ENCODE assay signal across 21 cellular contexts in genomic region chr10:46227571-46228075, GRCh38. TPM values are rescaled to one million over a fixed set of nuclear protein-coding genes. Genes with fewer than 3 reads are reported as not detected.
DNase-seq lines count a peak whose midpoint lies in the region; ATAC-seq, FAIRE-seq and TF ChIP-seq lines count a peak whose summit lies in the region.
"Had no signal": no experiment of that assay in that cellular context is flagged by ENCODE, and none has a peak within 500 bp of the region (broad histone marks: within the 10 kb centered on the region; RNA-seq: fewer than 3 reads in every experiment).

No MANE protein-coding gene starts in this region.

- peak overlapping the region; percentile 85; the same call in 1 of the 2 replicates for H3K4me2 ChIP-seq in HepG2 (ENCODE audit: low read depth, low read length)

- TF ChIP-seq RAD21 in HepG2 (CRISPR knock-in tag; IDR thresholded peaks at IDR 0.05), result no peak

- no peak overlapping the region for H3K27ac ChIP-seq in HepG2 (ENCODE audit: extremely low read length, insufficient read depth, low read length)
- H3K27ac ChIP-seq in right lobe of liver, result no peak overlapping the region
- H3K27ac ChIP-seq: brain microvascular endothelial cell, gastrocnemius medialis had no signal

- in situ Hi-C loops in HepG2 (cut with HindIII; ENCODE audit: extremely low pct_ligation_motif_present, low pct_unique_long_range_greater_than_20kb), result no loop called here

- DNase-seq in HepG2 (ENCODE audit: low spot score) (no peak), right lobe of liver (no peak), NAMALWA (ENCODE audit: low spot score) (peak; percentile 13), islet precursor cell (peak; percentile 12), ureter (ENCODE audit: low spot score) (peak; percentile 32), NCI-H146 (lab: John Stamatoyannopoulos, UW) (no peak)
- DNase-seq: activated CD4-positive, alpha-beta T cell treated with anti-CD3 and anti-CD28 coated beads, Interleukin-2, amount 50 U/mL, for 4 hours; brain microvascular endothelial cell; dermis blood vessel endothelial cell; gastrocnemius medialis; left colon; NCI-H1694; NCI-H748 treated with DMSO at 0.1 percent for 48 hours; PC-3; right cardiac atrium had no signal

- TF ChIP-seq CTCF in HepG2 (CRISPR knock-in tag; IDR thresholded peaks at IDR 0.05) (no peak), right lobe of liver (IDR thresholded peaks at IDR 0.05) (no peak)

- CTCF ChIA-PET in HepG2 (lab: Yijun Ruan, JAX; ENCODE audit: low intra/inter-chr PET ratio, low total read pairs), result no interaction called here

- no peak overlapping the region for H2AFZ ChIP-seq in HepG2 (ENCODE audit: low read length)

- intact Hi-C loops in HepG2 (cut with micrococcal nuclease; ENCODE audit: unreplicated experiment), result loop anchor here (10.0 kb wide), 1 partner anchor 203 kb away; no protein-coding TSS in a partner anchor
- intact Hi-C loops in right lobe of liver (cut with DNase I), result no loop called here

- WGBS in HepG2 (ENCODE audit: low lambda C conversion rate), result 11% methylated on average over 5 of the region's 6 CpGs
- WGBS in right lobe of liver (ENCODE audit: insufficient coverage, low coverage, low lambda C conversion rate, missing lambda C conversion rate), result 64% methylated on average over 2 of the region's 6 CpGs

- no peak for FAIRE-seq in HepG2 (lab: Jason Lieb, UNC)
- FAIRE-seq: HTR-8/SVneo, TTC549 had no signal

- H3K4me1 ChIP-seq in HepG2 (ENCODE audit: insufficient read depth, low read length) (peaks cover 21% of the 10 kb centered on the region), right lobe of liver (no peaks in the 10 kb centered on the region)
- H3K4me1 ChIP-seq: gastrocnemius medialis had no signal

- no peaks in the 10 kb centered on the region for H4K20me1 ChIP-seq in HepG2 (ENCODE audit: insufficient read depth, low read length)

- no peaks in the 10 kb centered on the region for H3K79me2 ChIP-seq in HepG2 (ENCODE audit: insufficient read depth, low read length)

- POLR2A ChIA-PET in HepG2 (lab: Yijun Ruan, JAX), result no interaction called here

- H3K9me3 ChIP-seq in HepG2 (ENCODE audit: low read length) (no peaks in the 10 kb centered on the region), right lobe of liver (no peaks in the 10 kb centered on the region)
- H3K9me3 ChIP-seq: gastrocnemius medialis, mucosa of descending colon had no signal

- TF ChIP-seq EP300 in HepG2 (IDR thresholded peaks at IDR 0.05; ENCODE audit: low read depth in 2 of 2, low read length in 2 of 2), result no peak
- TF ChIP-seq EP300 in HepG2 (CRISPR knock-in tag; IDR thresholded peaks at IDR 0.05; ENCODE audit: borderline replicate concordance), result no peak

- ATAC-seq in HepG2, result peak; percentile 41
- ATAC-seq in right lobe of liver, result no peak
- ATAC-seq in HG03280 (IDR thresholded peaks at IDR 0.05; ENCODE audit: unreplicated experiment), result no peak

- H3K4me3 ChIP-seq in HepG2 (replicated peaks in 1 of 3; ENCODE audit: insufficient read depth in 1 of 3, low read depth in 2 of 3, low read length in 3 of 3) (peak overlapping the region in 1 of 3 experiments; percentile 59; a peak in 1 of 6 replicates), right lobe of liver (no peak overlapping the region)
- H3K4me3 ChIP-seq: gastrocnemius medialis, mucosa of descending colon had no signal

- no peak overlapping the region for H3K9ac ChIP-seq in HepG2 (ENCODE audit: insufficient read depth, low read depth, low read length)

- no TSS peak for BruUV-seq in HepG2 (replicated peaks; lab: Mats Ljungman, UMichigan)

- H3K36me3 ChIP-seq in HepG2 (replicated peaks in 1 of 2; ENCODE audit: control insufficient read depth in 1 of 2, insufficient read depth in 2 of 2, low read length in 2 of 2) (no peaks in the 10 kb centered on the region), right lobe of liver (no peaks in the 10 kb centered on the region)
- H3K36me3 ChIP-seq: BE2C, brain microvascular endothelial cell, gastrocnemius medialis had no signal

- TF ChIP-seq POLR2A in HepG2 (IDR thresholded peaks at IDR 0.05; ENCODE audit: insufficient read depth in 1 of 2, low read depth in 2 of 2, low read length in 2 of 2) (no peak), right lobe of liver (IDR thresholded peaks at IDR 0.05) (no peak)

- peaks cover 0 to 25% of the 10 kb centered on the region in 2 experiments; a peak in 3 of 5 replicates for H3K27me3 ChIP-seq in HepG2 (ENCODE audit: control insufficient read depth in 1 of 2, insufficient read depth in 2 of 2, low read length in 2 of 2)
- H3K27me3 ChIP-seq in right lobe of liver, result no peaks in the 10 kb centered on the region
- H3K27me3 ChIP-seq: BE2C, gastrocnemius medialis had no signal

TF ChIP-seq in HepG2, 621 proteins besides CTCF, POLR2A, EP300 and RAD21:
- no peak for TF ChIP-seq ZNF160 (CRISPR knock-in tag; IDR thresholded peaks at IDR 0.05)
- 0 out of 2 replicates have a peak, but pooled peaks have one; percentile 2 for TF ChIP-seq CEBPB (IDR thresholded peaks at IDR 0.05; ENCODE audit: borderline replicate concordance, low read depth, low read length)
- TF ChIP-seq ZNF468 (CRISPR knock-in tag; IDR thresholded peaks at IDR 0.05), result no peak
- no peak for TF ChIP-seq ZNF33B (CRISPR knock-in tag; IDR thresholded peaks at IDR 0.05)
- TF ChIP-seq ARHGAP35 (CRISPR knock-in tag; IDR thresholded peaks at IDR 0.05; ENCODE audit: borderline replicate concordance), result 0 out of 2 replicates have a peak, but pooled peaks have one; percentile 7
- no peak for TF ChIP-seq NONO (IDR thresholded peaks at IDR 0.05)
- 0 out of 2 replicates have a peak, but pooled peaks have one; percentile 11 for TF ChIP-seq NONO (CRISPR knock-in tag; conservative IDR thresholded peaks at IDR 0.05)

RNA-seq across cellular contexts. Expression of gene ANTXRL, which starts 59.2 kb away (rescaled TPM):
- total RNA-seq in HepG2 (2016; rRNA removed; fragmentation: Illumina TruSeq; extraction: Trizol) (not detected in 2 replicates), right lobe of liver (not detected), ureter (not detected)
- not detected in 2 replicates for total RNA-seq in HepG2 (2016; cell fraction: cytosol; rRNA removed; fragmentation: Illumina TruSeq; extraction: Trizol; ENCODE audit: low read depth)
- not detected in 2 replicates for total RNA-seq in HepG2 (2016; cell fraction: insoluble cytoplasmic fraction; rRNA removed; fragmentation: Illumina TruSeq; extraction: Trizol)
- not detected in 2 replicates for total RNA-seq in HepG2 (2016; cell fraction: membrane; rRNA removed; fragmentation: Illumina TruSeq; extraction: Trizol)
- not detected in 2 replicates for total RNA-seq in HepG2 (2016; cell fraction: nucleus; rRNA removed; fragmentation: Illumina TruSeq; extraction: Trizol)
- not detected in 2 replicates for polyA plus RNA-seq in HepG2 (2011; rRNA removed)
- not detected in 2 replicates for polyA plus RNA-seq in HepG2 (2011; cell fraction: cytosol; rRNA removed)
- not detected in 2 replicates for polyA plus RNA-seq in HepG2 (2011; cell fraction: nucleus; rRNA removed)
- polyA plus RNA-seq in HepG2 (2012), result not detected in 2 replicates
- not detected in 2 replicates for polyA plus RNA-seq in HepG2 (2016; cell fraction: cytosol; fragmentation: Illumina TruSeq; extraction: Trizol; ENCODE audit: low read depth)
- not detected in 2 replicates for polyA plus RNA-seq in HepG2 (2016; cell fraction: insoluble cytoplasmic fraction; fragmentation: Illumina TruSeq; extraction: Trizol; ENCODE audit: low read depth)
- not detected in 2 replicates for polyA plus RNA-seq in HepG2 (2016; cell fraction: membrane; fragmentation: Illumina TruSeq; extraction: Trizol; ENCODE audit: low read depth)
- not detected in 2 replicates for polyA plus RNA-seq in HepG2 (2016; cell fraction: nucleus; fragmentation: Illumina TruSeq; extraction: Trizol; ENCODE audit: insufficient read depth, low read depth)
- polyA minus RNA-seq in HepG2 (2011; rRNA and poly(A)+ RNA removed; ENCODE audit: low replicate concordance), result not detected in 2 replicates
- not detected in 2 replicates for polyA minus RNA-seq in HepG2 (2011; cell fraction: cytosol; rRNA and poly(A)+ RNA removed)
- polyA minus RNA-seq in HepG2 (2011; cell fraction: nucleus; rRNA and poly(A)+ RNA removed), result not detected in 2 replicates
- total RNA-seq: activated T-helper 1 cell treated with anti-CD3 and anti-CD28 coated beads, Interleukin-12 subunit alpha, Interleukin-12 subunit beta, Interleukin-2, Interleukin-4 antibody, amounts not matched to agents 30 ng/mL and 10 ng/mL and 1 ng/mL, durations not matched to agents 14 hours and 24 hours and 36 hours; dermis blood vessel endothelial cell; gastrocnemius medialis; left colon; mucosa of descending colon; PC-3 had no signal

Comparison
In these comparisons a context has a peak if more than half of its experiments do, and no peak if none do; other contexts are left out.
1. DNase-seq: peak in NAMALWA (single experiment), islet precursor cell (single experiment) and ureter (single experiment); none in HepG2 (single experiment), right lobe of liver (0 of 3) and NCI-H146 (single experiment).